ENCODE assay signal across 27 cellular contexts in genomic region chr15:62925875-62926274, GRCh38.
"Had no signal": no experiment of that assay in that cellular context is flagged by ENCODE, and none has a peak within 500 bp of the region (broad histone marks: within the 10 kb centered on the region; RNA-seq: fewer than 3 reads in every experiment).

No MANE protein-coding gene starts in this region.

- H3K36me3 ChIP-seq: heart left ventricle, lower lobe of right lung, ovary, prostate gland, sigmoid colon, spleen, suprapubic skin, thoracic aorta, tibial artery, vagina had no signal

- DNase-seq: heart left ventricle; hypothalamus; immature natural killer cell; left ventricle myocardium superior; lower lobe of right lung; mammary epithelial cell; mesendoderm; naive thymus-derived CD4-positive, alpha-beta T cell; ovary; retina; right cardiac atrium; sigmoid colon; small intestine; spleen; stimulated activated CD4-positive, alpha-beta T cell treated with anti-CD3 and anti-CD28 coated beads, Interleukin-4, amount 100 ng/mL, for 24 hours; stimulated activated naive CD4-positive, alpha-beta T cell; tibial artery had no signal

- FAIRE-seq: islet of Langerhans, small intestine had no signal

- H3K4me3 ChIP-seq: heart left ventricle, lower lobe of right lung, ovary, prostate gland, sigmoid colon, spleen, suprapubic skin, thoracic aorta, tibial artery, vagina had no signal

- H3K4me1 Mint-ChIP-seq: immature natural killer cell; naive thymus-derived CD4-positive, alpha-beta T cell; stimulated activated effector memory CD8-positive, alpha-beta T cell treated with anti-CD3 and anti-CD28 coated beads, Interleukin-12 subunit alpha, Interleukin-12 subunit beta, amount 100 ng/mL, for 72 hours had no signal

- H3K27me3 ChIP-seq: heart left ventricle, ovary, sigmoid colon, spleen, suprapubic skin, tibial artery, vagina had no signal

- H3K9me3 ChIP-seq: heart left ventricle, lower lobe of right lung, ovary, prostate gland, sigmoid colon, spleen, suprapubic skin, thoracic aorta, tibial artery, vagina had no signal

- H3K27ac ChIP-seq: heart left ventricle, lower lobe of right lung, ovary, prostate gland, sigmoid colon, spleen, suprapubic skin, thoracic aorta, tibial artery, vagina had no signal

- H3K27ac Mint-ChIP-seq: immature natural killer cell; mesothelial cell of epicardium; natural killer cell treated with Interleukin-12 subunit alpha and Interleukin-12 subunit beta and Interleukin-15 and Interleukin-18, amount 100 ng/mL, for 72 hours; stimulated activated effector memory CD8-positive, alpha-beta T cell treated with anti-CD3 and anti-CD28 coated beads, Interleukin-12 subunit alpha, Interleukin-12 subunit beta, amount 100 ng/mL, for 72 hours; stimulated activated naive CD8-positive, alpha-beta T cell treated with anti-CD3 and anti-CD28 coated beads, Interleukin-15, Interleukin-2, amounts not matched to agents 100 ng/mL and 50 ng/mL, for 24 hours; type B pancreatic cell had no signal

- H3K36me3 Mint-ChIP-seq: immature natural killer cell; mesothelial cell of epicardium; naive thymus-derived CD4-positive, alpha-beta T cell; natural killer cell treated with Interleukin-12 subunit alpha and Interleukin-12 subunit beta and Interleukin-15 and Interleukin-18, amount 100 ng/mL, for 72 hours; stimulated activated effector memory CD8-positive, alpha-beta T cell treated with anti-CD3 and anti-CD28 coated beads, Interleukin-12 subunit alpha, Interleukin-12 subunit beta, amount 100 ng/mL, for 72 hours; type B pancreatic cell had no signal

- H3K27me3 Mint-ChIP-seq: type B pancreatic cell had no signal

- H3K4me1 ChIP-seq: prostate gland had no signal

- H3K4me3 Mint-ChIP-seq: immature natural killer cell; mesothelial cell of epicardium; naive thymus-derived CD4-positive, alpha-beta T cell; natural killer cell treated with Interleukin-12 subunit alpha and Interleukin-12 subunit beta and Interleukin-15 and Interleukin-18, amount 100 ng/mL, for 72 hours; stimulated activated effector memory CD8-positive, alpha-beta T cell treated with anti-CD3 and anti-CD28 coated beads, Interleukin-12 subunit alpha, Interleukin-12 subunit beta, amount 100 ng/mL, for 72 hours; stimulated activated naive CD8-positive, alpha-beta T cell treated with anti-CD3 and anti-CD28 coated beads, Interleukin-15, Interleukin-2, amounts not matched to agents 100 ng/mL and 50 ng/mL, for 24 hours; type B pancreatic cell had no signal

- ATAC-seq: heart left ventricle; left ventricle myocardium superior; lower lobe of right lung; naive thymus-derived CD4-positive, alpha-beta T cell; right cardiac atrium; stimulated activated effector memory CD8-positive, alpha-beta T cell treated with anti-CD3 and anti-CD28 coated beads, Interleukin-12 subunit alpha, Interleukin-12 subunit beta, amount 100 ng/mL, for 72 hours had no signal

- H3K9me3 Mint-ChIP-seq: immature natural killer cell; mesothelial cell of epicardium; naive thymus-derived CD4-positive, alpha-beta T cell; natural killer cell treated with Interleukin-12 subunit alpha and Interleukin-12 subunit beta and Interleukin-15 and Interleukin-18, amount 100 ng/mL, for 72 hours; stimulated activated effector memory CD8-positive, alpha-beta T cell treated with anti-CD3 and anti-CD28 coated beads, Interleukin-12 subunit alpha, Interleukin-12 subunit beta, amount 100 ng/mL, for 72 hours; stimulated activated naive CD8-positive, alpha-beta T cell treated with anti-CD3 and anti-CD28 coated beads, Interleukin-15, Interleukin-2, amounts not matched to agents 100 ng/mL and 50 ng/mL, for 24 hours had no signal
